11 cellular contexts compared by ENCODE assay signal in the genomic region with DNA sequence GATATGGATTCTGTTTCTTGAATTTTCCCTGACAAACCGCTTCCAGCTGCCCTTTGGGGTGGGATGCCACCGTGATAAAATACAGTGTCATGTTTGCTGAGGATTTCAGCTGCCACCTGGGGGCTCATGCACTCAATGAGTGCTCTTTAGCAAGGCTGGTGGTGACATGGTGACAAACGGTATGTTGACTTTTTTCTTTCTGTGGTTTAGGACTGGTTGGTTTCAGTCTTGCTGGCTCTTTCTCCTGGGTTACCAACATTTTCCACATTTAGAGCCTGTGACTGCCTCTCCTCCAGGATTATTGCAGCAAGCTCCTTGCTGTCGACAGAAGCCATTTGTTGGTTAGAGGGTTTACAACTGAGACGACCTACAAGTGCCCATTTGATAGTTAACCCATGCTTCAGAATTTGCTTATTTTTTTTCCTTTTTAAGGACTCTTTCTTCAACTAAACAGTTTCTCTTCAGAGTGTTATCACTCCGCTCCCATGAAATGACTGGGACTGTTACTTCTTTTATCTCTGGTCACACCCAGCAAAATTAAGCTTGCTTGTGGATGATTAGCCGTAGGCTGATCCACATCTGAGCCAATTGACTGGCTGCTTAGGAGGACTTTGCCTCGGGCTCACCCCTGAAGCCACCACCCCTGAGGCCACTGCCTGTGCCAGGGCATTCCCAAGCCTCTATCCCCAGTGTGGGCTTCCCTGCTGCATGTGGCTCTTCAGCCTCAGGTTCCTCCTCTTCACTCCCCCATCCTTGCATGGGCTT. TPM values are rescaled to one million over a fixed set of nuclear protein-coding genes. Genes with fewer than 3 reads are reported as not detected.
DNase-seq lines count a peak whose midpoint lies in the region; ATAC-seq, FAIRE-seq and TF ChIP-seq lines count a peak whose summit lies in the region.
"Had no signal": no experiment of that assay in that cellular context is flagged by ENCODE, and none has a peak within 500 bp of the region (broad histone marks: within the 10 kb centered on the region; RNA-seq: fewer than 3 reads in every experiment).

No MANE protein-coding gene starts in this region.

- no peak for DNase-seq in activated T-cell treated with anti-CD3 and anti-CD28 coated beads, Interleukin-2, amount 50 U/mL, for 4 hours
- DNase-seq in activated T-cell treated with anti-CD3 and anti-CD28 coated beads for 4 hours = no peak
- peak; percentile 22 to 70 for DNase-seq in NCI-H187 (lab: John Stamatoyannopoulos, UW)
- DNase-seq in chondrocyte (ENCODE audit: low spot score) = no peak
- DNase-seq in stromal cell of bone marrow (ENCODE audit: low read depth) = peak; percentile 56
- no peak for DNase-seq in GM12892 (ENCODE audit: insufficient read length)
- DNase-seq: DMS153; stimulated activated CD4-positive, alpha-beta T cell treated with anti-CD3 and anti-CD28 coated beads, Interleukin-4, amount 100 ng/mL, for 24 hours had no signal

- FAIRE-seq in GM12892 (lab: Jason Lieb, UNC) = no peak
- FAIRE-seq: islet of Langerhans had no signal

- no peaks in the 10 kb centered on the region for H3K36me3 Mint-ChIP-seq in activated T-cell treated with anti-CD3 and anti-CD28 coated beads, Interleukin-2, amount 50 U/mL, for 4 hours (ENCODE audit: insufficient read depth)
- no peaks in the 10 kb centered on the region for H3K36me3 Mint-ChIP-seq in chondrocyte (ENCODE audit: low read depth)

- H3K4me1 Mint-ChIP-seq in activated T-cell treated with anti-CD3 and anti-CD28 coated beads, Interleukin-2, amount 50 U/mL, for 4 hours (ENCODE audit: low read depth) = peaks cover 4% of the 10 kb centered on the region
- peaks cover 19% of the 10 kb centered on the region for H3K4me1 Mint-ChIP-seq in chondrocyte (ENCODE audit: low read depth)

- H3K4me3 Mint-ChIP-seq in activated T-cell treated with anti-CD3 and anti-CD28 coated beads, Interleukin-2, amount 50 U/mL, for 4 hours = no peak overlapping the region
- no peak overlapping the region for H3K4me3 Mint-ChIP-seq in chondrocyte (ENCODE audit: unreplicated experiment)

- H3K27ac Mint-ChIP-seq in chondrocyte (ENCODE audit: unreplicated experiment) = no peak overlapping the region

- TF ChIP-seq CTCF in chondrocyte (IDR thresholded peaks at IDR 0.05) = peak; percentile 21

- ATAC-seq in activated T-cell treated with anti-CD3 and anti-CD28 coated beads, Interleukin-2, amount 50 U/mL, for 4 hours = peak; percentile 71 to 77
- ATAC-seq in esophagus mucosa = no peak
- no peak for ATAC-seq in GM21737 (IDR thresholded peaks at IDR 0.05; ENCODE audit: unreplicated experiment)

- no peaks in the 10 kb centered on the region for H3K9me3 Mint-ChIP-seq in activated T-cell treated with anti-CD3 and anti-CD28 coated beads, Interleukin-2, amount 50 U/mL, for 4 hours
- no peaks in the 10 kb centered on the region for H3K9me3 Mint-ChIP-seq in chondrocyte (ENCODE audit: low read depth)

- no peak for TF ChIP-seq POLR2A in GM12892 (IDR thresholded peaks at IDR 0.05; ENCODE audit: low read depth, low read length)

- peaks cover 15% of the 10 kb centered on the region for H3K27me3 Mint-ChIP-seq in activated T-cell treated with anti-CD3 and anti-CD28 coated beads, Interleukin-2, amount 50 U/mL, for 4 hours (ENCODE audit: low read depth)
- H3K27me3 Mint-ChIP-seq in chondrocyte (ENCODE audit: low read depth) = no peaks in the 10 kb centered on the region

RNA-seq across cellular contexts. Expression of gene CDYL, which starts 48.4 kb away (rescaled TPM):
- 10 to 100 TPM; 19.1 to 22.3 (median 21.4) TPM for total RNA-seq in activated T-cell treated with anti-CD3 and anti-CD28 coated beads, Interleukin-2, amount 50 U/mL, for 4 hours
- total RNA-seq in chondrocyte (40.7 to 63.7 TPM (median 60.9 TPM) in 3 replicates), esophagus mucosa (31.0 TPM)
- 18.0 TPM for polyA plus RNA-seq in GM12892 (2012; ENCODE audit: missing spikeins)

Comparison
In these comparisons a context has a peak if more than half of its experiments do, and no peak if none do; other contexts are left out.
1. ATAC-seq: peak in activated T-cell treated with anti-CD3 and anti-CD28 coated beads, Interleukin-2, amount 50 U/mL, for 4 hours (2 of 2); none in esophagus mucosa (single experiment) and GM21737 (single experiment).
2. DNase-seq: peak in NCI-H187 (2 of 2) and stromal cell of bone marrow (single experiment); none in activated T-cell treated with anti-CD3 and anti-CD28 coated beads, Interleukin-2, amount 50 U/mL, for 4 hours (single experiment), activated T-cell treated with anti-CD3 and anti-CD28 coated beads for 4 hours (single experiment), chondrocyte (single experiment) and GM12892 (single experiment).